ENCODE assay signal across 31 cellular contexts in the genomic region with DNA sequence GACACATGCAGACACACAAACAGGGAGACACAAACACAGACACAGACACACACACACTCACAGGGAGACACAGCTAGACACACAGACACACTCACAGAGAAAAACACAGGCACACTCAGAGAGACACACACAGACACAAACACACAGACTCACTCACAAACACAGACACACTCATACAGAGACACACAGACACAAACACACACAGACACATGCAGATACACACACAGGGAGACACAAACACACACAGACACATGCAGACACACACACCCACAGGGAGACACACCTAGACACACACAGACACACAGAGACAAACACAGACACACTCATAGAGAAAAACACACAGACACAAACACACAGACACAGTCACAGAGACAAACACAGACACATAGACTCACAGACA.
"Had no signal": no experiment of that assay in that cellular context is flagged by ENCODE, and none has a peak within 500 bp of the region (broad histone marks: within the 10 kb centered on the region; RNA-seq: fewer than 3 reads in every experiment).

No MANE protein-coding gene starts in this region.

- H3K4me2 ChIP-seq: smooth muscle cell had no signal

- H3K4me3 ChIP-seq: colonic mucosa, esophagus squamous epithelium, heart right ventricle, left lung, right lobe of liver, smooth muscle cell, suprapubic skin, transverse colon, upper lobe of right lung, uterus had no signal

- ATAC-seq: heart right ventricle; left cardiac atrium; left lung; right lobe of liver; stimulated activated naive CD8-positive, alpha-beta T cell treated with anti-CD3 and anti-CD28 coated beads, Interleukin-15, amount 100 ng/mL, for 72 hours; upper lobe of right lung had no signal

- H2AFZ ChIP-seq: parathyroid adenoma had no signal

- H3K27me3 ChIP-seq: colonic mucosa, esophagus squamous epithelium, neutrophil, right lobe of liver, transverse colon, upper lobe of right lung, uterus had no signal

- H3K27me3 Mint-ChIP-seq: dendritic cell treated with granulocyte-macrophage colony-stimulating factor and Interleukin-4, amounts not matched to agents 40 ng/mL and 50 ng/mL, for 4 days; stimulated activated naive CD8-positive, alpha-beta T cell treated with anti-CD3 and anti-CD28 coated beads, Interleukin-15, amount 100 ng/mL, for 72 hours had no signal

- FAIRE-seq: endothelial cell of umbilical vein, islet of Langerhans had no signal

- H3K9me3 ChIP-seq: colonic mucosa, esophagus squamous epithelium, heart right ventricle, left lung, neutrophil, right lobe of liver, suprapubic skin, transverse colon, upper lobe of right lung, uterus had no signal

- H3K36me3 Mint-ChIP-seq: natural killer cell had no signal

- H3K9me3 Mint-ChIP-seq: dendritic cell treated with granulocyte-macrophage colony-stimulating factor and Interleukin-4, amounts not matched to agents 40 ng/mL and 50 ng/mL, for 4 days; natural killer cell; stimulated activated naive CD8-positive, alpha-beta T cell treated with anti-CD3 and anti-CD28 coated beads, Interleukin-15, amount 100 ng/mL, for 72 hours had no signal

- H3K4me3 Mint-ChIP-seq: dendritic cell treated with granulocyte-macrophage colony-stimulating factor and Interleukin-4, amounts not matched to agents 40 ng/mL and 50 ng/mL, for 4 days; natural killer cell; stimulated activated naive CD8-positive, alpha-beta T cell treated with anti-CD3 and anti-CD28 coated beads, Interleukin-15, amount 100 ng/mL, for 72 hours had no signal

- H3K9ac ChIP-seq: parathyroid adenoma had no signal

- H3K27ac Mint-ChIP-seq: dendritic cell treated with granulocyte-macrophage colony-stimulating factor and Interleukin-4, amounts not matched to agents 40 ng/mL and 50 ng/mL, for 4 days; natural killer cell; progenitor cell of endocrine pancreas; stimulated activated naive CD8-positive, alpha-beta T cell treated with anti-CD3 and anti-CD28 coated beads, Interleukin-15, amount 100 ng/mL, for 72 hours had no signal

- H3K36me3 ChIP-seq: colonic mucosa, esophagus squamous epithelium, heart right ventricle, left lung, neutrophil, right lobe of liver, suprapubic skin, transverse colon, upper lobe of right lung, uterus had no signal

- H3K27ac ChIP-seq: colonic mucosa, esophagus squamous epithelium, heart right ventricle, left lung, neutrophil, parathyroid adenoma, right lobe of liver, suprapubic skin, transverse colon, upper lobe of right lung, uterus had no signal

- H3K4me1 ChIP-seq: colonic mucosa, heart right ventricle, left lung, parathyroid adenoma, right lobe of liver, suprapubic skin, transverse colon, upper lobe of right lung, uterus had no signal

- H3K4me1 Mint-ChIP-seq: natural killer cell; stimulated activated naive CD8-positive, alpha-beta T cell treated with anti-CD3 and anti-CD28 coated beads, Interleukin-15, amount 100 ng/mL, for 72 hours had no signal

- DNase-seq: colonic mucosa; effector memory CD4-positive, alpha-beta T cell; erythroblast; esophagus squamous epithelium; foreskin melanocyte; glutamatergic neuron; heart right ventricle; hippocampal formation; left cardiac atrium; left lung; mesenchymal stem cell; midbrain; natural killer cell; stimulated activated CD4-positive, alpha-beta T cell treated with anti-CD3 and anti-CD28 coated beads, Interleukin-12 subunit alpha, Interleukin-12 subunit beta, amount 100 ng/mL, for 4 hours; stimulated activated CD4-positive, alpha-beta T cell treated with anti-CD3 and anti-CD28 coated beads, Interleukin-1b, Interleukin-23, amount 100 ng/mL, for 48 hours; stimulated activated CD4-positive, alpha-beta T cell treated with anti-CD3 and anti-CD28 coated beads, Interleukin-4, amount 100 ng/mL, for 1 hour; stimulated activated CD8-positive, alpha-beta memory T cell treated with anti-CD3 and anti-CD28 coated beads, Interleukin-4, amount 100 ng/mL, for 48 hours; stimulated activated naive CD4-positive, alpha-beta T cell; stimulated activated naive CD8-positive, alpha-beta T cell treated with anti-CD3 and anti-CD28 coated beads, Interleukin-15, amount 100 ng/mL, for 72 hours; transverse colon; upper lobe of right lung; uterus had no signal
